In the genomic region with DNA sequence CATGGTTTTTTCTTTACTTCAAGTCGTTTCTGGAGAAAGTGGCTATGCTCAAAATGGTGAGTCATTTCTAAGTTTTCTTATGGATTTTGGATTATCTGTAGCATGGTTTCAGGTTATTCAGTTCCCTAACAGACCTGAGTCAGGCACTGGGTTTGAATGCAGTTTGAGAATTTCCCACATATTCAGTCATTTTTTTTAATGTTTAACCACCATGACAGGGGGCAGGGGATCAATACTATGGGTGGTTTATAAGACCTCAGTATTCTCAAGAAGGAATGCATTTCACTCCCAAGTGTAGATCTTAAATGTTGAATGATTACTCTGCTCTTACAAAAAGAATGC, we compare ENCODE assay signal across 10 cellular contexts. TPM values are rescaled to one million over a fixed set of nuclear protein-coding genes. Genes with fewer than 3 reads are reported as not detected.
DNase-seq lines count a peak whose midpoint lies in the region; ATAC-seq and TF ChIP-seq lines count a peak whose summit lies in the region.
"Had no signal": no experiment of that assay in that cellular context is flagged by ENCODE, and none has a peak within 500 bp of the region (broad histone marks: within the 10 kb centered on the region; RNA-seq: fewer than 3 reads in every experiment).

No MANE protein-coding gene starts in this region.

- no peak for DNase-seq in GM23338 (ENCODE audit: low spot score)
- DNase-seq in activated naive CD4-positive, alpha-beta T cell treated with anti-CD3 and anti-CD28 coated beads, Interleukin-2, amount 50 U/mL, for 72 hours (ENCODE audit: low spot score in 2 of 2) = no peak
- no peak for DNase-seq in GM20000 (ENCODE audit: low spot score)
- DNase-seq in prostate gland (ENCODE audit: low spot score) = no peak
- no peak for DNase-seq in type B pancreatic cell (ENCODE audit: extremely low spot score, unreplicated experiment)
- DNase-seq: RPMI8226, transverse colon had no signal

- peaks cover 4% of the 10 kb centered on the region for H3K9me2 ChIP-seq in GM23338 (ENCODE audit: insufficient read depth)

- no peak for TF ChIP-seq POLR2A in prostate gland (IDR thresholded peaks at IDR 0.05)

- H3K36me3 Mint-ChIP-seq in GM23338 (ENCODE audit: low read depth) = no peaks in the 10 kb centered on the region
- peaks cover 84 to 90% of the 10 kb centered on the region in 2 donors for H3K36me3 Mint-ChIP-seq in activated naive CD4-positive, alpha-beta T cell treated with anti-CD3 and anti-CD28 coated beads, Interleukin-2, amount 50 U/mL, for 72 hours
- H3K36me3 Mint-ChIP-seq in type B pancreatic cell = no peaks in the 10 kb centered on the region

- ATAC-seq in GM23338 (no peak), HG02852 (IDR thresholded peaks at IDR 0.05; ENCODE audit: unreplicated experiment) (no peak)
- peak; percentile 43 to 47 for ATAC-seq in activated naive CD4-positive, alpha-beta T cell treated with anti-CD3 and anti-CD28 coated beads, Interleukin-2, amount 50 U/mL, for 72 hours

- H3K4me2 ChIP-seq in BLaER1 (peak overlapping the region; percentile 93; the same call in 1 of the 2 replicates), GM23338 (no peak overlapping the region)

- H3K4me1 ChIP-seq in BLaER1 (peaks cover 42% of the 10 kb centered on the region), GM23338 (ENCODE audit: insufficient read depth) (peaks cover 41% of the 10 kb centered on the region), mesodermal cell (ENCODE audit: control insufficient read depth, insufficient read depth, low read length, poor library complexity, severe bottlenecking) (peaks cover 19% of the 10 kb centered on the region), prostate gland (replicated peaks) (no peaks in the 10 kb centered on the region)

- no peak for TF ChIP-seq CTCF in GM23338 (conservative IDR thresholded peaks at IDR 0.05; ENCODE audit: low read depth in 2 of 2)
- TF ChIP-seq CTCF in GM20000 (IDR thresholded peaks at IDR 0.05; ENCODE audit: extremely low read depth, missing control alignments) = no peak
- no peak for TF ChIP-seq CTCF in prostate gland (IDR thresholded peaks at IDR 0.05)
- no peak for TF ChIP-seq CTCF in type B pancreatic cell (conservative IDR thresholded peaks at IDR 0.05)

- H3F3A ChIP-seq in GM23338 (replicated peaks; ENCODE audit: low read depth) = no peaks in the 10 kb centered on the region

- H3K36me3 ChIP-seq in BLaER1 (peaks cover 34% of the 10 kb centered on the region), GM23338 (ENCODE audit: insufficient read depth) (no peaks in the 10 kb centered on the region), mesodermal cell (ENCODE audit: control insufficient read depth, insufficient read depth, low read length) (no peaks in the 10 kb centered on the region), prostate gland (no peaks in the 10 kb centered on the region)
- H3K36me3 ChIP-seq: transverse colon had no signal

- H4K20me1 ChIP-seq in BLaER1 (no peaks in the 10 kb centered on the region), GM23338 (replicated peaks; ENCODE audit: insufficient read depth) (no peaks in the 10 kb centered on the region)

- H3K79me2 ChIP-seq in GM23338 (replicated peaks; ENCODE audit: insufficient read depth) = no peaks in the 10 kb centered on the region

- H3K9me3 Mint-ChIP-seq in GM23338 (no peaks in the 10 kb centered on the region), type B pancreatic cell (no peaks in the 10 kb centered on the region)
- no peaks in the 10 kb centered on the region for H3K9me3 Mint-ChIP-seq in activated naive CD4-positive, alpha-beta T cell treated with anti-CD3 and anti-CD28 coated beads, Interleukin-2, amount 50 U/mL, for 72 hours

- no peak overlapping the region for H3K4me3 Mint-ChIP-seq in GM23338
- no peak overlapping the region for H3K4me3 Mint-ChIP-seq in type B pancreatic cell

- no CpG with 5 or more reads among the region's 1 CpG for WGBS in mesodermal cell (ENCODE audit: insufficient coverage in 2 of 2), 2 experiments
- 45% methylated on average over 1 of the region's 1 CpG for WGBS in prostate gland

- H3K27ac ChIP-seq in BLaER1 = peak overlapping the region; percentile 99
- no peak overlapping the region for H3K27ac ChIP-seq in GM23338 (ENCODE audit: low read depth)
- peak overlapping the region; percentile 48 for H3K27ac ChIP-seq in mesodermal cell (ENCODE audit: low read depth, low read length, severe bottlenecking)
- no peak overlapping the region for H3K27ac ChIP-seq in prostate gland

- H3K4me3 ChIP-seq in BLaER1 (peak overlapping the region; percentile 82), GM23338 (no peak overlapping the region), mesodermal cell (ENCODE audit: extremely low read depth, insufficient read depth, low read length, poor library complexity, severe bottlenecking) (no peak overlapping the region), prostate gland (no peak overlapping the region)

- intact Hi-C loops in prostate gland (cut with DNase I) = no loop called here

- H3K27ac Mint-ChIP-seq in GM23338 = no peak overlapping the region
- H3K27ac Mint-ChIP-seq in activated naive CD4-positive, alpha-beta T cell treated with anti-CD3 and anti-CD28 coated beads, Interleukin-2, amount 50 U/mL, for 72 hours = peak overlapping the region; percentile 93 to 99
- H3K27ac Mint-ChIP-seq in type B pancreatic cell = no peak overlapping the region

- H3K9ac ChIP-seq in BLaER1 = peak overlapping the region; percentile 100

- H3K27me3 Mint-ChIP-seq in GM23338 (ENCODE audit: insufficient read depth, low read depth, poor library complexity) (peaks cover 2% of the 10 kb centered on the region), type B pancreatic cell (peaks cover 3% of the 10 kb centered on the region)

- H3K4me1 Mint-ChIP-seq in GM23338 (peaks cover 28% of the 10 kb centered on the region), type B pancreatic cell (ENCODE audit: unreplicated experiment) (peaks cover 4% of the 10 kb centered on the region)

- H3K9me3 ChIP-seq in BLaER1 = no peaks in the 10 kb centered on the region
- H3K9me3 ChIP-seq in mesodermal cell (ENCODE audit: control insufficient read depth, low read length) = no peaks in the 10 kb centered on the region
- H3K9me3 ChIP-seq in prostate gland = no peaks in the 10 kb centered on the region
- H3K9me3 ChIP-seq: transverse colon had no signal

- H3K27me3 ChIP-seq in BLaER1 (no peaks in the 10 kb centered on the region), GM23338 (ENCODE audit: insufficient read depth) (no peaks in the 10 kb centered on the region), prostate gland (replicated peaks; ENCODE audit: insufficient read depth) (no peaks in the 10 kb centered on the region)
- H3K27me3 ChIP-seq: transverse colon had no signal

- H2AFZ ChIP-seq in GM23338 = peak overlapping the region; percentile 72; the same call in 1 of the 2 replicates

TF ChIP-seq in GM23338, 12 proteins besides CTCF, POLR2A, EP300 and RAD21 (continues in another document):
- TF ChIP-seq, protein P1, sequence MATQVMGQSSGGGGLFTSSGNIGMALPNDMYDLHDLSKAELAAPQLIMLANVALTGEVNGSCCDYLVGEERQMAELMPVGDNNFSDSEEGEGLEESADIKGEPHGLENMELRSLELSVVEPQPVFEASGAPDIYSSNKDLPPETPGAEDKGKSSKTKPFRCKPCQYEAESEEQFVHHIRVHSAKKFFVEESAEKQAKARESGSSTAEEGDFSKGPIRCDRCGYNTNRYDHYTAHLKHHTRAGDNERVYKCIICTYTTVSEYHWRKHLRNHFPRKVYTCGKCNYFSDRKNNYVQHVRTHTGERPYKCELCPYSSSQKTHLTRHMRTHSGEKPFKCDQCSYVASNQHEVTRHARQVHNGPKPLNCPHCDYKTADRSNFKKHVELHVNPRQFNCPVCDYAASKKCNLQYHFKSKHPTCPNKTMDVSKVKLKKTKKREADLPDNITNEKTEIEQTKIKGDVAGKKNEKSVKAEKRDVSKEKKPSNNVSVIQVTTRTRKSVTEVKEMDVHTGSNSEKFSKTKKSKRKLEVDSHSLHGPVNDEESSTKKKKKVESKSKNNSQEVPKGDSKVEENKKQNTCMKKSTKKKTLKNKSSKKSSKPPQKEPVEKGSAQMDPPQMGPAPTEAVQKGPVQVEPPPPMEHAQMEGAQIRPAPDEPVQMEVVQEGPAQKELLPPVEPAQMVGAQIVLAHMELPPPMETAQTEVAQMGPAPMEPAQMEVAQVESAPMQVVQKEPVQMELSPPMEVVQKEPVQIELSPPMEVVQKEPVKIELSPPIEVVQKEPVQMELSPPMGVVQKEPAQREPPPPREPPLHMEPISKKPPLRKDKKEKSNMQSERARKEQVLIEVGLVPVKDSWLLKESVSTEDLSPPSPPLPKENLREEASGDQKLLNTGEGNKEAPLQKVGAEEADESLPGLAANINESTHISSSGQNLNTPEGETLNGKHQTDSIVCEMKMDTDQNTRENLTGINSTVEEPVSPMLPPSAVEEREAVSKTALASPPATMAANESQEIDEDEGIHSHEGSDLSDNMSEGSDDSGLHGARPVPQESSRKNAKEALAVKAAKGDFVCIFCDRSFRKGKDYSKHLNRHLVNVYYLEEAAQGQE (IDR thresholded peaks at IDR 0.05; ENCODE audit: unreplicated experiment) = no peak
- no peak for TF ChIP-seq CREB1 (CRISPR knock-in tag; IDR thresholded peaks at IDR 0.05; ENCODE audit: low read depth)
- TF ChIP-seq POLR2AphosphoS5 (IDR thresholded peaks at IDR 0.05; ENCODE audit: low read depth) = no peak
- no peak for TF ChIP-seq NANOG (IDR thresholded peaks at IDR 0.05; ENCODE audit: borderline replicate concordance)
- TF ChIP-seq EZH2phosphoT487 (IDR thresholded peaks at IDR 0.05; ENCODE audit: unreplicated experiment) = no peak
- TF ChIP-seq STAT1 (IDR thresholded peaks at IDR 0.05; ENCODE audit: unreplicated experiment) = no peak
- no peak for TF ChIP-seq ZNF114 (CRISPR knock-in tag; IDR thresholded peaks at IDR 0.05)
- TF ChIP-seq JUNB (IDR thresholded peaks at IDR 0.05; ENCODE audit: unreplicated experiment) = no peak
- TF ChIP-seq, protein P2, sequence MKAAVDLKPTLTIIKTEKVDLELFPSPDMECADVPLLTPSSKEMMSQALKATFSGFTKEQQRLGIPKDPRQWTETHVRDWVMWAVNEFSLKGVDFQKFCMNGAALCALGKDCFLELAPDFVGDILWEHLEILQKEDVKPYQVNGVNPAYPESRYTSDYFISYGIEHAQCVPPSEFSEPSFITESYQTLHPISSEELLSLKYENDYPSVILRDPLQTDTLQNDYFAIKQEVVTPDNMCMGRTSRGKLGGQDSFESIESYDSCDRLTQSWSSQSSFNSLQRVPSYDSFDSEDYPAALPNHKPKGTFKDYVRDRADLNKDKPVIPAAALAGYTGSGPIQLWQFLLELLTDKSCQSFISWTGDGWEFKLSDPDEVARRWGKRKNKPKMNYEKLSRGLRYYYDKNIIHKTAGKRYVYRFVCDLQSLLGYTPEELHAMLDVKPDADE (IDR thresholded peaks at IDR 0.05) = no peak

RNA-seq across cellular contexts. Expression of a gene that starts 0.3 kb away (rescaled TPM):
- not detected in 2 replicates for total RNA-seq in GM23338 (2014; rRNA removed; shearing (Covaris generic))
- not detected in 2 replicates for polyA plus RNA-seq in GM23338 (2016; fragmentation: Nextera tagmentation; extraction: Ambion mirVana)
- 100 to 1,000 TPM; 309 to 314 TPM for total RNA-seq in activated naive CD4-positive, alpha-beta T cell treated with anti-CD3 and anti-CD28 coated beads, Interleukin-2, amount 50 U/mL, for 72 hours
- 4.3 TPM for polyA plus RNA-seq in mesodermal cell (2013, experiment 1 of 2)
- 3.9 TPM for polyA plus RNA-seq in mesodermal cell (2013, experiment 2 of 2)
- total RNA-seq in prostate gland = 10 to 100 TPM in 1 of 2 donors, 1 to 10 TPM in 1; 7.8 to 13.5 TPM
- not detected in 2 replicates for total RNA-seq in type B pancreatic cell (ENCODE audit: low replicate concordance)

Comparison
In these comparisons a context has a peak if more than half of its experiments do, and no peak if none do; other contexts are left out.
1. H3K27ac ChIP-seq: peak in BLaER1 (single experiment) and mesodermal cell (single experiment); none in GM23338 (single experiment) and prostate gland (0 of 2).
2. ATAC-seq: peak in activated naive CD4-positive, alpha-beta T cell treated with anti-CD3 and anti-CD28 coated beads, Interleukin-2, amount 50 U/mL, for 72 hours (2 of 2); none in GM23338 (single experiment) and HG02852 (single experiment).
3. H3K27ac Mint-ChIP-seq: peak in activated naive CD4-positive, alpha-beta T cell treated with anti-CD3 and anti-CD28 coated beads, Interleukin-2, amount 50 U/mL, for 72 hours (2 of 2); none in GM23338 (single experiment) and type B pancreatic cell (single experiment).
4. RNA of a gene that starts 0.3 kb away (total RNA-seq): 309 to 314 TPM in activated naive CD4-positive, alpha-beta T cell treated with anti-CD3 and anti-CD28 coated beads, Interleukin-2, amount 50 U/mL, for 72 hours; 7.8 to 13.5 TPM in prostate gland, not detected in type B pancreatic cell and not detected in GM23338; every median in the first group is over 10 times any median in the second.